8 cellular contexts compared by ENCODE assay signal in genomic region chr17:46259845-46260661, GRCh38. TPM values are rescaled to one million over a fixed set of nuclear protein-coding genes. Genes with fewer than 3 reads are reported as not detected.
A peak's percentile ranks its signal among the peaks of the same experiment; 100 is the strongest.
DNase-seq lines count a peak whose midpoint lies in the region; ATAC-seq, FAIRE-seq and TF ChIP-seq lines count a peak whose summit lies in the region.
"Not testable (repeated sequence)": the region's sequence is repeated elsewhere in the genome, so short reads cannot be mapped to it uniquely, and the experiment has no call there.

No MANE protein-coding gene starts in this region.

- not testable (repeated sequence) for TF ChIP-seq POLR2A in tibial nerve (IDR thresholded peaks at IDR 0.05)

- peak; percentile 53 to 87 for ATAC-seq in activated naive CD4-positive, alpha-beta T cell treated with anti-CD3 and anti-CD28 coated beads, Interleukin-2, amount 50 U/mL, for 72 hours
- ATAC-seq in omental fat pad (ENCODE audit: low FRiP score), result peak; percentile 87

- H3K79me2 ChIP-seq in keratinocyte (ENCODE audit: control insufficient read depth, insufficient read depth, low read length), result not testable (repeated sequence)

- H3K36me3 Mint-ChIP-seq in IgD-negative memory B cell; activated naive CD4-positive, alpha-beta T cell treated with anti-CD3 and anti-CD28 coated beads, Interleukin-2, amount 50 U/mL, for 72 hours: not testable (repeated sequence)

- dilution Hi-C loops in keratinocyte (cut with MboI; ENCODE audit: extremely low pct_ligation_motif_present, low sequenced_read_pairs), result not testable (repeated sequence)

- not testable (repeated sequence) for H3K4me1 Mint-ChIP-seq in IgD-negative memory B cell

- TF ChIP-seq EP300 in tibial nerve (IDR thresholded peaks at IDR 0.05), result not testable (repeated sequence)

- H3K9me3 ChIP-seq in keratinocyte (ENCODE audit: control insufficient read depth, low read depth, low read length); tibial nerve: not testable (repeated sequence)

- H3K9ac ChIP-seq in keratinocyte (ENCODE audit: control insufficient read depth, extremely low read depth, insufficient read depth, low read length), result not testable (repeated sequence)

- H3K27ac Mint-ChIP-seq in IgD-negative memory B cell, result peak overlapping the region in 1 of 3 donors; percentile 53
- H3K27ac Mint-ChIP-seq in activated naive CD4-positive, alpha-beta T cell treated with anti-CD3 and anti-CD28 coated beads, Interleukin-2, amount 50 U/mL, for 72 hours, result peak overlapping the region in 1 of 2 donors; percentile 78

- DNase-seq in EH (ENCODE audit: low read depth) (peak; percentile 45), SHP77 (lab: John Stamatoyannopoulos, UW) (peak; percentile 70 to 83)
- DNase-seq in activated naive CD4-positive, alpha-beta T cell treated with anti-CD3 and anti-CD28 coated beads, Interleukin-2, amount 50 U/mL, for 72 hours (ENCODE audit: low spot score in 2 of 2); epithelial cell of proximal tubule (ENCODE audit: low read depth); keratinocyte (ENCODE audit: low read depth, low spot score); omental fat pad (ENCODE audit: low spot score); tibial nerve (ENCODE audit: low spot score in 2 of 2): not testable (repeated sequence)

- not testable (repeated sequence) for H3K9me3 Mint-ChIP-seq in IgD-negative memory B cell; activated naive CD4-positive, alpha-beta T cell treated with anti-CD3 and anti-CD28 coated beads, Interleukin-2, amount 50 U/mL, for 72 hours

- WGBS in tibial nerve, 2 donors, result 14 to 15% methylated on average over 10 to 11 of the region's 62 CpGs

- peaks cover 15% of the 10 kb centered on the region for H3K4me1 ChIP-seq in keratinocyte (ENCODE audit: control insufficient read depth, extremely low read depth, insufficient read depth, low read length)
- H3K4me1 ChIP-seq in tibial nerve, result not testable (repeated sequence)

- not testable (repeated sequence) for H2AFZ ChIP-seq in keratinocyte (ENCODE audit: control insufficient read depth, low read length)

- not testable (repeated sequence) for H3K27me3 Mint-ChIP-seq in IgD-negative memory B cell

- H4K20me1 ChIP-seq in keratinocyte (ENCODE audit: control insufficient read depth, extremely low read depth, insufficient read depth, low read length), result not testable (repeated sequence)

- H3K4me2 ChIP-seq in keratinocyte (ENCODE audit: control insufficient read depth, extremely low read depth, insufficient read depth, low read depth, low read length), result peak overlapping the region; percentile 45

- H3K9me1 ChIP-seq in keratinocyte (ENCODE audit: control insufficient read depth, extremely low read depth, insufficient read depth, low read length), result not testable (repeated sequence)

- H3K36me3 ChIP-seq in keratinocyte (ENCODE audit: control insufficient read depth in 2 of 2, extremely low read depth in 1 of 2, insufficient read depth in 2 of 2, low read length in 2 of 2); tibial nerve: not testable (repeated sequence)

- H3K4me3 Mint-ChIP-seq in IgD-negative memory B cell, result peak overlapping the region; percentile 75 to 94 (median 86)

- H3K4me3 ChIP-seq in epithelial cell of proximal tubule (ENCODE audit: low read depth, low read length) (peak overlapping the region; percentile 34), keratinocyte (ENCODE audit: control insufficient read depth in 2 of 3, extremely low read depth in 1 of 3, insufficient read depth in 2 of 3, low read depth in 1 of 3, low read length in 3 of 3) (peak overlapping the region in 2 of 3 experiments; percentile 5 to 33), tibial nerve (peak overlapping the region in 3 of 4 donors; percentile 23 to 48 (median 37))

- H3K27ac ChIP-seq in keratinocyte (ENCODE audit: control insufficient read depth, insufficient read depth, low read length); tibial nerve: not testable (repeated sequence)

- H3K27me3 ChIP-seq in keratinocyte (ENCODE audit: control insufficient read depth, extremely low read depth, insufficient read depth, low read length); tibial nerve: not testable (repeated sequence)

- FAIRE-seq in keratinocyte (lab: Jason Lieb, UNC), result not testable (repeated sequence)

- TF ChIP-seq CTCF in epithelial cell of proximal tubule (conservative IDR thresholded peaks at IDR 0.05; ENCODE audit: low read depth, low read length) (peak; percentile 17), keratinocyte (optimal IDR thresholded peaks at IDR 0.05 in 1 of 3, IDR thresholded peaks at IDR 0.05 in 1 of 3, conservative IDR thresholded peaks at IDR 0.05 in 1 of 3; ENCODE audit: extremely low read depth in 1 of 3, insufficient read depth in 2 of 3, low read length in 3 of 3) (peak in 1 of 3 experiments; percentile 2)
- not testable (repeated sequence) for TF ChIP-seq CTCF in omental fat pad (IDR thresholded peaks at IDR 0.05); tibial nerve (IDR thresholded peaks at IDR 0.05)

RNA-seq across cellular contexts. Expression of gene LRRC37A, which starts 34.9 kb away (rescaled TPM):
- 1.3 TPM for polyA plus RNA-seq in IgD-negative memory B cell
- 1 to 10 TPM; 2.3 to 3.6 TPM for total RNA-seq in activated naive CD4-positive, alpha-beta T cell treated with anti-CD3 and anti-CD28 coated beads, Interleukin-2, amount 50 U/mL, for 72 hours
- 0.51 and 2.4 TPM in 2 replicates for total RNA-seq in epithelial cell of proximal tubule
- polyA plus RNA-seq in keratinocyte, result 0.79 to 2.3 TPM (median 1.7 TPM) in 3 replicates
- polyA plus RNA-seq in keratinocyte (2011; ENCODE audit: low read depth), result 1.9 TPM
- 0.94 and 1.3 TPM in 2 replicates for polyA plus RNA-seq in keratinocyte (2011; cell fraction: cytosol; rRNA removed)
- 3.9 and 5.3 TPM in 2 replicates for polyA plus RNA-seq in keratinocyte (2011; cell fraction: nucleus; rRNA removed)
- 0.97 and 1.9 TPM in 2 replicates for polyA plus RNA-seq in keratinocyte (2012; ENCODE audit: low replicate concordance)
- polyA minus RNA-seq in keratinocyte, result 0.95 to 10.1 TPM (median 5.7 TPM) in 3 replicates
- 1.2 TPM for polyA minus RNA-seq in keratinocyte (2011; cell fraction: cytosol; rRNA and poly(A)+ RNA removed)
- polyA minus RNA-seq in keratinocyte (2011; cell fraction: nucleus; rRNA and poly(A)+ RNA removed), result 5.6 and 11.2 TPM in 2 replicates
- total RNA-seq in omental fat pad, result 1 to 10 TPM; 1.6 to 4.2 (median 2.2) TPM
- total RNA-seq in tibial nerve, result 1 to 10 TPM; 1.8 to 4.3 (median 3.2) TPM
